ENCODE assay signal across 8 cellular contexts in genomic region chr22:29700949-29701927, GRCh38. TPM values are rescaled to one million over a fixed set of nuclear protein-coding genes. Genes with fewer than 3 reads are reported as not detected.
DNase-seq lines count a peak whose midpoint lies in the region; ATAC-seq lines count a peak whose summit lies in the region.

No MANE protein-coding gene starts in this region.

- CTCF ChIA-PET in naive thymus-derived CD4-positive, alpha-beta T cell (lab: Charles Lee): interaction anchor here (0.5 to 1.2 kb wide), 3 partner anchors 10 to 1986 kb away, joined by 3 to 4 read pairs (median 3); no protein-coding TSS in a partner anchor

- H3K4me3 Mint-ChIP-seq in activated naive CD8-positive, alpha-beta T cell treated with anti-CD3 and anti-CD28 coated beads, Interleukin-2, amount 10 ng/mL, durations not matched to agents 7 days and 5 days: no peak overlapping the region
- H3K4me3 Mint-ChIP-seq in activated naive CD8-positive, alpha-beta T cell treated with anti-CD3 and anti-CD28 coated beads for 36 hours: no peak overlapping the region
- peak overlapping the region in 7 of 10 donors; percentile 18 to 57 (median 34) for H3K4me3 Mint-ChIP-seq in naive thymus-derived CD4-positive, alpha-beta T cell

- no peaks in the 10 kb centered on the region for H3K9me3 Mint-ChIP-seq in activated naive CD8-positive, alpha-beta T cell treated with anti-CD3 and anti-CD28 coated beads, Interleukin-2, amount 10 ng/mL, durations not matched to agents 7 days and 5 days
- H3K9me3 Mint-ChIP-seq in activated naive CD8-positive, alpha-beta T cell treated with anti-CD3 and anti-CD28 coated beads for 36 hours: no peaks in the 10 kb centered on the region
- no peaks in the 10 kb centered on the region for H3K9me3 Mint-ChIP-seq in activated naive CD4-positive, alpha-beta T cell treated with anti-CD3 and anti-CD28 coated beads, Interleukin-2, amount 50 U/mL, for 72 hours
- peaks cover 0 to 2% (median 0%) of the 10 kb centered on the region in 11 donors for H3K9me3 Mint-ChIP-seq in naive thymus-derived CD4-positive, alpha-beta T cell

- POLR2A ChIA-PET in activated naive CD8-positive, alpha-beta T cell treated with anti-CD3 and anti-CD28 coated beads, Interleukin-2, amount 10 ng/mL, durations not matched to agents 7 days and 5 days (lab: Charles Lee): interaction anchor here (0.5 to 0.6 kb wide), 2 partner anchors 554 to 1705 kb away, joined by 3 to 4 read pairs; no protein-coding TSS in a partner anchor
- POLR2A ChIA-PET in naive thymus-derived CD4-positive, alpha-beta T cell (lab: Charles Lee): no interaction called here

- H3K4me1 ChIP-seq in naive thymus-derived CD4-positive, alpha-beta T cell (ENCODE audit: control insufficient read depth in 2 of 2, insufficient read depth in 2 of 2, low read length in 2 of 2): peaks cover 0 to 19% of the 10 kb centered on the region in 2 donors

- no peaks in the 10 kb centered on the region for H3K27me3 ChIP-seq in naive thymus-derived CD4-positive, alpha-beta T cell (ENCODE audit: control insufficient read depth in 2 of 2, insufficient read depth in 2 of 2, low read length in 2 of 2)

- no peaks in the 10 kb centered on the region for H3K9me3 ChIP-seq in naive thymus-derived CD4-positive, alpha-beta T cell (ENCODE audit: control insufficient read depth in 2 of 3, low read length in 3 of 3)

- ATAC-seq in activated naive CD8-positive, alpha-beta T cell treated with anti-CD3 and anti-CD28 coated beads, Interleukin-2, amount 10 ng/mL, durations not matched to agents 7 days and 5 days (ENCODE audit: low read depth): peak; percentile 50
- peak; percentile 51 to 72 for ATAC-seq in activated naive CD4-positive, alpha-beta T cell treated with anti-CD3 and anti-CD28 coated beads, Interleukin-2, amount 50 U/mL, for 72 hours
- peak; percentile 81 for ATAC-seq in naive thymus-derived CD4-positive, alpha-beta T cell
- ATAC-seq in GM19351 (IDR thresholded peaks at IDR 0.05; ENCODE audit: unreplicated experiment): no peak

- H3K27ac Mint-ChIP-seq in activated naive CD8-positive, alpha-beta T cell treated with anti-CD3 and anti-CD28 coated beads, Interleukin-2, amount 10 ng/mL, durations not matched to agents 7 days and 5 days: no peak overlapping the region
- no peak overlapping the region for H3K27ac Mint-ChIP-seq in activated naive CD8-positive, alpha-beta T cell treated with anti-CD3 and anti-CD28 coated beads for 36 hours
- H3K27ac Mint-ChIP-seq in activated naive CD4-positive, alpha-beta T cell treated with anti-CD3 and anti-CD28 coated beads, Interleukin-2, amount 50 U/mL, for 72 hours: peak overlapping the region in 1 of 2 donors; percentile 35
- peak overlapping the region; percentile 62 to 91 (median 66) for H3K27ac Mint-ChIP-seq in naive thymus-derived CD4-positive, alpha-beta T cell

- no peak for DNase-seq in activated naive CD8-positive, alpha-beta T cell treated with anti-CD3 and anti-CD28 coated beads, Interleukin-2, amount 10 ng/mL, durations not matched to agents 7 days and 5 days
- DNase-seq in activated naive CD8-positive, alpha-beta T cell treated with anti-CD3 and anti-CD28 coated beads for 36 hours: no peak
- DNase-seq in NCI-H2081 (lab: John Stamatoyannopoulos, UW) (peak; percentile 62 to 85), putamen (ENCODE audit: low spot score) (no peak), HuH-7.5 (ENCODE audit: low spot score) (no peak)
- peak in 1 of 2 donors; percentile 28 for DNase-seq in activated naive CD4-positive, alpha-beta T cell treated with anti-CD3 and anti-CD28 coated beads, Interleukin-2, amount 50 U/mL, for 72 hours (ENCODE audit: low spot score in 2 of 2)
- peak in 5 of 9 donors; percentile 18 to 59 (median 52) for DNase-seq in naive thymus-derived CD4-positive, alpha-beta T cell

- H3K27me3 Mint-ChIP-seq in activated naive CD8-positive, alpha-beta T cell treated with anti-CD3 and anti-CD28 coated beads, Interleukin-2, amount 10 ng/mL, durations not matched to agents 7 days and 5 days: peaks cover 5% of the 10 kb centered on the region
- H3K27me3 Mint-ChIP-seq in activated naive CD8-positive, alpha-beta T cell treated with anti-CD3 and anti-CD28 coated beads for 36 hours: peaks cover 17% of the 10 kb centered on the region
- H3K27me3 Mint-ChIP-seq in naive thymus-derived CD4-positive, alpha-beta T cell: peaks cover 0 to 6% (median 0%) of the 10 kb centered on the region in 5 donors

- H3K27ac ChIP-seq in naive thymus-derived CD4-positive, alpha-beta T cell (ENCODE audit: low read depth, low read length): no peak overlapping the region

- no peak overlapping the region for H3K4me3 ChIP-seq in naive thymus-derived CD4-positive, alpha-beta T cell (ENCODE audit: low read length)

- peaks cover 9% of the 10 kb centered on the region for H3K4me1 Mint-ChIP-seq in activated naive CD8-positive, alpha-beta T cell treated with anti-CD3 and anti-CD28 coated beads, Interleukin-2, amount 10 ng/mL, durations not matched to agents 7 days and 5 days
- H3K4me1 Mint-ChIP-seq in activated naive CD8-positive, alpha-beta T cell treated with anti-CD3 and anti-CD28 coated beads for 36 hours: peaks cover 7% of the 10 kb centered on the region
- H3K4me1 Mint-ChIP-seq in naive thymus-derived CD4-positive, alpha-beta T cell: peaks cover 15 to 31% (median 27%) of the 10 kb centered on the region in 7 donors

- intact Hi-C loops in naive thymus-derived CD4-positive, alpha-beta T cell (cut with micrococcal nuclease): loop anchor here (1.0 to 5.0 kb wide), 2 partner anchors 304 to 306 kb away; no protein-coding TSS in a partner anchor

- H3K36me3 Mint-ChIP-seq in activated naive CD8-positive, alpha-beta T cell treated with anti-CD3 and anti-CD28 coated beads, Interleukin-2, amount 10 ng/mL, durations not matched to agents 7 days and 5 days: no peaks in the 10 kb centered on the region
- H3K36me3 Mint-ChIP-seq in activated naive CD8-positive, alpha-beta T cell treated with anti-CD3 and anti-CD28 coated beads for 36 hours: no peaks in the 10 kb centered on the region
- H3K36me3 Mint-ChIP-seq in activated naive CD4-positive, alpha-beta T cell treated with anti-CD3 and anti-CD28 coated beads, Interleukin-2, amount 50 U/mL, for 72 hours: no peaks in the 10 kb centered on the region
- H3K36me3 Mint-ChIP-seq in naive thymus-derived CD4-positive, alpha-beta T cell: peaks cover 0 to 16% (median 0%) of the 10 kb centered on the region in 5 donors

- H3K36me3 ChIP-seq in naive thymus-derived CD4-positive, alpha-beta T cell (ENCODE audit: control insufficient read depth in 2 of 3, insufficient read depth in 3 of 3, low read length in 3 of 3): peaks cover 0 to 16% (median 0%) of the 10 kb centered on the region in 3 experiments

RNA-seq across cellular contexts. Expression of gene CABP7, which starts 18.6 kb away (rescaled TPM):
- under 1 TPM in 1 of 2 experiments, not detected in 1; 0.09 TPM for total RNA-seq in activated naive CD8-positive, alpha-beta T cell treated with anti-CD3 and anti-CD28 coated beads, Interleukin-2, amount 10 ng/mL, durations not matched to agents 7 days and 5 days
- under 1 TPM in 1 of 2 experiments, not detected in 1; 0.06 TPM for total RNA-seq in activated naive CD8-positive, alpha-beta T cell treated with anti-CD3 and anti-CD28 coated beads for 36 hours
- total RNA-seq in activated naive CD4-positive, alpha-beta T cell treated with anti-CD3 and anti-CD28 coated beads, Interleukin-2, amount 50 U/mL, for 72 hours: under 1 TPM in 1 of 2 donors, not detected in 1; 0.18 TPM
- under 1 TPM in 3 of 5 experiments, not detected in 2; 0.07 to 0.42 (median 0.22) TPM for total RNA-seq in naive thymus-derived CD4-positive, alpha-beta T cell
- polyA plus RNA-seq in naive thymus-derived CD4-positive, alpha-beta T cell: under 1 TPM in 1 of 2 donors, not detected in 1; 0.12 TPM

Comparison
In these comparisons a context has a peak if more than half of its experiments do, and no peak if none do; other contexts are left out.
1. DNase-seq: peak in NCI-H2081 (2 of 2) and naive thymus-derived CD4-positive, alpha-beta T cell (5 of 9); none in activated naive CD8-positive, alpha-beta T cell treated with anti-CD3 and anti-CD28 coated beads, Interleukin-2, amount 10 ng/mL, durations not matched to agents 7 days and 5 days (single experiment), activated naive CD8-positive, alpha-beta T cell treated with anti-CD3 and anti-CD28 coated beads for 36 hours (single experiment), putamen (single experiment) and HuH-7.5 (single experiment).
2. H3K27ac Mint-ChIP-seq: peak in naive thymus-derived CD4-positive, alpha-beta T cell (9 of 9); none in activated naive CD8-positive, alpha-beta T cell treated with anti-CD3 and anti-CD28 coated beads, Interleukin-2, amount 10 ng/mL, durations not matched to agents 7 days and 5 days (single experiment) and activated naive CD8-positive, alpha-beta T cell treated with anti-CD3 and anti-CD28 coated beads for 36 hours (single experiment).
3. H3K4me3 Mint-ChIP-seq: peak in naive thymus-derived CD4-positive, alpha-beta T cell (7 of 10); none in activated naive CD8-positive, alpha-beta T cell treated with anti-CD3 and anti-CD28 coated beads, Interleukin-2, amount 10 ng/mL, durations not matched to agents 7 days and 5 days (single experiment) and activated naive CD8-positive, alpha-beta T cell treated with anti-CD3 and anti-CD28 coated beads for 36 hours (single experiment).